Comparison of ENCODE assay signal across 1 cellular context in genomic region chr11:1706634-1707400, GRCh38.
TF ChIP-seq lines count a peak whose summit lies in the region.

No MANE protein-coding gene starts in this region.

TF ChIP-seq in K562, 482 proteins besides CTCF, POLR2A, EP300 and RAD21:
- TF ChIP-seq ATF3 (IDR thresholded peaks at IDR 0.05) = 0 out of 2 replicates have a peak, but pooled peaks have one; percentile 20
- no peak for TF ChIP-seq ATF3 (CRISPR knock-in tag; conservative IDR thresholded peaks at IDR 0.05)
- no peak for TF ChIP-seq ZC3H11A (IDR thresholded peaks at IDR 0.05; ENCODE audit: low read depth, low read length)
- peak; percentile 66 for TF ChIP-seq NFIC (IDR thresholded peaks at IDR 0.05)
- 0 out of 2 replicates have a peak, but pooled peaks have one; percentile 22 for TF ChIP-seq SMC3 (conservative IDR thresholded peaks at IDR 0.05; ENCODE audit: insufficient read depth, low read depth, low read length)
- no peak for TF ChIP-seq ZNF586 (CRISPR knock-in tag; conservative IDR thresholded peaks at IDR 0.05)
- no peak for TF ChIP-seq ZSCAN29 (IDR thresholded peaks at IDR 0.05)
- no peak for TF ChIP-seq SRSF7 (optimal IDR thresholded peaks at IDR 0.05; ENCODE audit: low read depth, low read length)
- TF ChIP-seq IRF9 (tag; IDR thresholded peaks at IDR 0.05) = no peak
- TF ChIP-seq RBM17 (IDR thresholded peaks at IDR 0.05; ENCODE audit: borderline replicate concordance, low read depth, low read length) = no peak
